9 cellular contexts compared by ENCODE assay signal in genomic region chr3:197737749-197738462, GRCh38. TPM values are rescaled to one million over a fixed set of nuclear protein-coding genes. Genes with fewer than 3 reads are reported as not detected.
DNase-seq lines count a peak whose midpoint lies in the region; ATAC-seq, FAIRE-seq and TF ChIP-seq lines count a peak whose summit lies in the region.
"Had no signal": no experiment of that assay in that cellular context is flagged by ENCODE, and none has a peak within 500 bp of the region (broad histone marks: within the 10 kb centered on the region; RNA-seq: fewer than 3 reads in every experiment).

No MANE protein-coding gene starts in this region.

- peaks cover 9% of the 10 kb centered on the region; the same call in 1 of the 3 replicates for H3K4me1 ChIP-seq in A549
- H3K4me1 ChIP-seq in HUES48 (ENCODE audit: control insufficient read depth, insufficient read depth, low read length): 0 out of 2 replicates have a peak, but pooled peaks cover 3% of the 10 kb centered on the region
- H3K4me1 ChIP-seq in body of pancreas: peaks cover 16% of the 10 kb centered on the region
- H3K4me1 ChIP-seq in muscle layer of colon (ENCODE audit: insufficient read depth, low read length): peaks cover 14% of the 10 kb centered on the region

- POLR2A ChIA-PET in A549 (lab: Yijun Ruan, JAX): no interaction called here

- H3K9me3 ChIP-seq in A549: no peaks in the 10 kb centered on the region
- H3K9me3 ChIP-seq in HUES48 (ENCODE audit: control insufficient read depth, insufficient read depth, low read length): no peaks in the 10 kb centered on the region
- H3K9me3 ChIP-seq in body of pancreas: no peaks in the 10 kb centered on the region
- H3K9me3 ChIP-seq in muscle layer of colon (ENCODE audit: low read length): no peaks in the 10 kb centered on the region

- WGBS in A549 (ENCODE audit: missing lambda C conversion rate): 73% methylated on average over 11 of the region's 11 CpGs
- 59 to 63% methylated on average over 11 of the region's 11 CpGs for WGBS in body of pancreas, 2 donors

- no peak for TF ChIP-seq RAD21 in A549 (conservative IDR thresholded peaks at IDR 0.05 in 1 of 2, IDR thresholded peaks at IDR 0.05 in 1 of 2)

- H3K27me3 ChIP-seq in HUES48 (ENCODE audit: control insufficient read depth, insufficient read depth, low read length) (no peaks in the 10 kb centered on the region), body of pancreas (no peaks in the 10 kb centered on the region), muscle layer of colon (ENCODE audit: control insufficient read depth in 1 of 2, insufficient read depth in 2 of 2, low read length in 2 of 2) (no peaks in the 10 kb centered on the region)

- no peak for TF ChIP-seq POLR2A in A549 (IDR thresholded peaks at IDR 0.05; ENCODE audit: low read length)
- TF ChIP-seq POLR2A in body of pancreas (IDR thresholded peaks at IDR 0.05): no peak

- ATAC-seq in A549: no peak
- ATAC-seq in body of pancreas: no peak

- no peak overlapping the region for H3K9ac ChIP-seq in HUES48 (ENCODE audit: low read depth, low read length)
- peak overlapping the region; percentile 46 for H3K9ac ChIP-seq in muscle layer of colon (ENCODE audit: low read length)

- H3K4me2 ChIP-seq in A549: peak overlapping the region; percentile 78

- DNase-seq in A549 (ENCODE audit: low read depth in 1 of 2, low spot score in 1 of 2) (no peak), body of pancreas (no peak), activated gamma-delta T cell treated with Interleukin-2 at 50 U/mL for 16 hours (no peak), NOMO-1 treated with dmso at 0.1 percent for 144 hours (lab: John Stamatoyannopoulos, UW; ENCODE audit: unreplicated experiment) (no peak), T-helper 9 cell (no peak)
- no peak for DNase-seq in effector CD8-positive, alpha-beta T cell (lab: John Stamatoyannopoulos, UW)
- DNase-seq: GF-D8 had no signal

- CTCF ChIA-PET in A549 (lab: Yijun Ruan, JAX): interaction anchor here (0.7 to 1.8 kb wide), 2 partner anchors 35 to 55 kb away, joined by 3 read pairs; no protein-coding TSS in a partner anchor

- H3K36me3 ChIP-seq in HUES48 (ENCODE audit: control insufficient read depth, insufficient read depth, low read length): no peaks in the 10 kb centered on the region
- no peaks in the 10 kb centered on the region for H3K36me3 ChIP-seq in body of pancreas (replicated peaks in 1 of 2; ENCODE audit: insufficient read depth in 1 of 2, low read depth in 2 of 2)
- no peaks in the 10 kb centered on the region for H3K36me3 ChIP-seq in muscle layer of colon (ENCODE audit: insufficient read depth, low read length)

- H3K4me3 ChIP-seq in A549 (peak overlapping the region; percentile 81), HUES48 (ENCODE audit: low read depth, low read length) (peak overlapping the region; percentile 75), body of pancreas (no peak overlapping the region), muscle layer of colon (ENCODE audit: low read depth in 1 of 2, low read length in 2 of 2) (peak overlapping the region in 1 of 2 donors; percentile 89)

- TF ChIP-seq EP300 in A549 (IDR thresholded peaks at IDR 0.05): no peak

- intact Hi-C loops in body of pancreas (cut with DNase I): no loop called here

- H3K27ac ChIP-seq in A549 (peak overlapping the region in 1 of 2 experiments; percentile 78; a peak in 3 of 6 replicates), HUES48 (ENCODE audit: low read depth, low read length) (no peak overlapping the region), body of pancreas (peak overlapping the region in 3 of 4 donors; percentile 59 to 87 (median 85)), muscle layer of colon (ENCODE audit: low read depth, low read length) (no peak overlapping the region)

- FAIRE-seq in A549 (lab: Jason Lieb, UNC): no peak

- TF ChIP-seq CTCF in A549 (IDR thresholded peaks at IDR 0.05) (no peak), body of pancreas (IDR thresholded peaks at IDR 0.05) (no peak)

TF ChIP-seq in A549, 52 proteins besides CTCF, POLR2A, EP300 and RAD21:
- TF ChIP-seq MAZ (IDR thresholded peaks at IDR 0.05; ENCODE audit: borderline replicate concordance, low read depth, low read length): no peak
- no peak for TF ChIP-seq TFCP2L1 (CRISPR knock-in tag; IDR thresholded peaks at IDR 0.05)
- no peak for TF ChIP-seq CBX8 (IDR thresholded peaks at IDR 0.05)
- TF ChIP-seq CHD4 (IDR thresholded peaks at IDR 0.05; ENCODE audit: borderline replicate concordance): no peak
- no peak for TF ChIP-seq EHF (CRISPR knock-in tag; IDR thresholded peaks at IDR 0.05)
- no peak for TF ChIP-seq MAFK (IDR thresholded peaks at IDR 0.05; ENCODE audit: partially characterized antibody)
- TF ChIP-seq, protein P1, sequence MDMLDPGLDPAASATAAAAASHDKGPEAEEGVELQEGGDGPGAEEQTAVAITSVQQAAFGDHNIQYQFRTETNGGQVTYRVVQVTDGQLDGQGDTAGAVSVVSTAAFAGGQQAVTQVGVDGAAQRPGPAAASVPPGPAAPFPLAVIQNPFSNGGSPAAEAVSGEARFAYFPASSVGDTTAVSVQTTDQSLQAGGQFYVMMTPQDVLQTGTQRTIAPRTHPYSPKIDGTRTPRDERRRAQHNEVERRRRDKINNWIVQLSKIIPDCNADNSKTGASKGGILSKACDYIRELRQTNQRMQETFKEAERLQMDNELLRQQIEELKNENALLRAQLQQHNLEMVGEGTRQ (IDR thresholded peaks at IDR 0.05): no peak
- TF ChIP-seq MAX (IDR thresholded peaks at IDR 0.05): no peak
- TF ChIP-seq ZSCAN20 (CRISPR knock-in tag; IDR thresholded peaks at IDR 0.05): no peak
- no peak for TF ChIP-seq NPAS2 (CRISPR knock-in tag; IDR thresholded peaks at IDR 0.05; ENCODE audit: borderline replicate concordance)
- no peak for TF ChIP-seq HOXA7 (CRISPR knock-in tag; IDR thresholded peaks at IDR 0.05)
- TF ChIP-seq ESRRA (IDR thresholded peaks at IDR 0.05; ENCODE audit: borderline replicate concordance, low read length): no peak
- no peak for TF ChIP-seq HDAC2 (IDR thresholded peaks at IDR 0.05)
- TF ChIP-seq, protein P2, sequence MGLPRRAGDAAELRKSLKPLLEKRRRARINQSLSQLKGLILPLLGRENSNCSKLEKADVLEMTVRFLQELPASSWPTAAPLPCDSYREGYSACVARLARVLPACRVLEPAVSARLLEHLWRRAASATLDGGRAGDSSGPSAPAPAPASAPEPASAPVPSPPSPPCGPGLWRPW (IDR thresholded peaks at IDR 0.05): no peak

RNA-seq across cellular contexts. Expression of gene RUBCN, which starts 1.2 kb away (rescaled TPM):
- 8.0 and 8.2 TPM in 2 replicates for polyA plus RNA-seq in A549 (2011; rRNA removed)
- polyA plus RNA-seq in A549 (2012; cell fraction: cytosol; rRNA removed): 5.3 and 8.0 TPM in 2 replicates
- polyA plus RNA-seq in A549 (2012; cell fraction: nucleus; rRNA removed): 11.5 and 15.4 TPM in 2 replicates
- 5.7 to 6.5 TPM (median 6.1 TPM) in 3 replicates for polyA plus RNA-seq in A549 (2017; fragmentation: RNase III; extraction: RNeasy Plus Mini Kit Qiagen cat#74134 plus additional on column Dnase treatment)
- 13.2 and 16.6 TPM in 2 replicates for polyA minus RNA-seq in A549 (2011; rRNA and poly(A)+ RNA removed)
- total RNA-seq in body of pancreas: 10 to 100 TPM; 23.1 to 33.0 TPM

RNA-seq across cellular contexts. Expression of gene FYTTD1, which starts 11.8 kb away (rescaled TPM):
- 24.8 and 37.3 TPM in 2 replicates for polyA plus RNA-seq in A549 (2011; rRNA removed)
- polyA plus RNA-seq in A549 (2012; cell fraction: cytosol; rRNA removed): 4.9 and 5.8 TPM in 2 replicates
- polyA plus RNA-seq in A549 (2012; cell fraction: nucleus; rRNA removed): 2.2 TPM in 2 replicates
- polyA plus RNA-seq in A549 (2017; fragmentation: RNase III; extraction: RNeasy Plus Mini Kit Qiagen cat#74134 plus additional on column Dnase treatment): 19.8 to 22.2 TPM (median 20.9 TPM) in 3 replicates
- polyA minus RNA-seq in A549 (2011; rRNA and poly(A)+ RNA removed): 11.0 and 11.3 TPM in 2 replicates
- 10 to 100 TPM; 13.8 to 16.3 TPM for total RNA-seq in body of pancreas

RNA-seq across cellular contexts. Expression of gene LRCH3, which starts 53.1 kb away (rescaled TPM):
- 44.6 and 66.0 TPM in 2 replicates for polyA plus RNA-seq in A549 (2011; rRNA removed)
- 11.0 and 13.3 TPM in 2 replicates for polyA plus RNA-seq in A549 (2012; cell fraction: cytosol; rRNA removed)
- polyA plus RNA-seq in A549 (2012; cell fraction: nucleus; rRNA removed): 11.4 and 18.7 TPM in 2 replicates
- polyA plus RNA-seq in A549 (2017; fragmentation: RNase III; extraction: RNeasy Plus Mini Kit Qiagen cat#74134 plus additional on column Dnase treatment): 12.1 to 14.2 TPM (median 12.6 TPM) in 3 replicates
- 62.9 and 69.4 TPM in 2 replicates for polyA minus RNA-seq in A549 (2011; rRNA and poly(A)+ RNA removed)
- total RNA-seq in body of pancreas: 10 to 100 TPM; 26.7 to 29.0 TPM

Comparison
In these comparisons a context has a peak if more than half of its experiments do, and no peak if none do; other contexts are left out.
1. H3K27ac ChIP-seq: peak in body of pancreas (3 of 4); none in HUES48 (single experiment) and muscle layer of colon (single experiment).
2. H3K4me3 ChIP-seq: peak in A549 (single experiment) and HUES48 (single experiment); none in body of pancreas (0 of 2).